In the genomic region with DNA sequence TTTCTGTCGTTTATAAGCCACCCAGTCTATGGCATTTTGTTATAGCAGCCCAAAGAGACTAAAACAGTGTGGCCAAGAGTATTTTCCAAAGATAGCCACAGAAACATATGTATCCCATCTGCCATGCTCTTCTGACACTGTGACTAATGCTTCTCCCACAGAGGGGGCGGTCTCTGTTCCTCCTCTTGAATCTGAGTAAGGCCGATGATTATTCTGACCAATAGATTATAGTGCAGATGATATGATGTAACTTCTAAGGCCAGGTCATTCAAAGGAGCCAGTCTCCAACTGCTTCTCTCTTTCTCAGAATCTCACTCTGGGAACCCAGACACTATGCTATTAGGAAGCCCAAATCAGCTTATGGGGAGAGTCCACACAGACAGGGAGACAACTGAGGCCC, we compare ENCODE assay signal across 15 cellular contexts.
DNase-seq lines count a peak whose midpoint lies in the region; ATAC-seq and TF ChIP-seq lines count a peak whose summit lies in the region.
"Had no signal": no experiment of that assay in that cellular context is flagged by ENCODE, and none has a peak within 500 bp of the region (broad histone marks: within the 10 kb centered on the region; RNA-seq: fewer than 3 reads in every experiment).

No MANE protein-coding gene starts in this region.

- TF ChIP-seq CTCF in fibroblast of the aortic adventitia (IDR thresholded peaks at IDR 0.05; ENCODE audit: insufficient read depth, low read length): no peak

- H3K27ac ChIP-seq in caudate nucleus (ENCODE audit: low read depth, low read length): no peak overlapping the region
- H3K27ac ChIP-seq: sigmoid colon, transverse colon had no signal

- DNase-seq in AG20443 (ENCODE audit: low spot score): peak; percentile 49
- peak; percentile 22 for DNase-seq in HCEC 1CT
- DNase-seq in RPMI7951 (ENCODE audit: low read depth): peak; percentile 93
- DNase-seq in fibroblast of the aortic adventitia (ENCODE audit: low read depth): peak; percentile 37
- no peak for DNase-seq in caudate nucleus (lab: John Stamatoyannopoulos, UW)
- no peak for DNase-seq in iPS-NIHi11 (ENCODE audit: low spot score)
- DNase-seq: activated B cell treated with CpG ODN at 0.5 μM for 24 hours, NCI-H1105, nucleus accumbens, sigmoid colon, transverse colon had no signal

- no peak for ATAC-seq in HG02970 (IDR thresholded peaks at IDR 0.05; ENCODE audit: low FRiP score, unreplicated experiment)
- ATAC-seq in GM18517 (IDR thresholded peaks at IDR 0.05; ENCODE audit: unreplicated experiment): no peak
- ATAC-seq: esophagus mucosa, GM23338 had no signal

- no peak overlapping the region for H3K4me3 ChIP-seq in fibroblast of the aortic adventitia (ENCODE audit: low read depth, low read length)
- H3K4me3 ChIP-seq: GM23338, sigmoid colon, transverse colon had no signal

Comparison
In these comparisons a context has a peak if more than half of its experiments do, and no peak if none do; other contexts are left out.
1. DNase-seq: peak in AG20443 (single experiment), HCEC 1CT (single experiment), RPMI7951 (single experiment) and fibroblast of the aortic adventitia (single experiment); none in caudate nucleus (0 of 61) and iPS-NIHi11 (single experiment).